Comparison of ENCODE assay signal across 1 cellular context in genomic region chr1:171509191-171509590, GRCh38.
TF ChIP-seq lines count a peak whose summit lies in the region.

No MANE protein-coding gene starts in this region.

TF ChIP-seq in WTC11, 78 proteins besides CTCF, POLR2A, EP300 and RAD21 (continued from another document):
- TF ChIP-seq AFF4 (CRISPR knock-in tag; IDR thresholded peaks at IDR 0.05; ENCODE audit: borderline replicate concordance) (no peak), ATF6 (CRISPR knock-in tag; IDR thresholded peaks at IDR 0.05) (no peak), TP53 (CRISPR knock-in tag; IDR thresholded peaks at IDR 0.05) (no peak), ZNF317 (CRISPR knock-in tag; IDR thresholded peaks at IDR 0.05; ENCODE audit: borderline replicate concordance, low read depth) (no peak)
